1 cellular context compared by ENCODE assay signal in the genomic region with DNA sequence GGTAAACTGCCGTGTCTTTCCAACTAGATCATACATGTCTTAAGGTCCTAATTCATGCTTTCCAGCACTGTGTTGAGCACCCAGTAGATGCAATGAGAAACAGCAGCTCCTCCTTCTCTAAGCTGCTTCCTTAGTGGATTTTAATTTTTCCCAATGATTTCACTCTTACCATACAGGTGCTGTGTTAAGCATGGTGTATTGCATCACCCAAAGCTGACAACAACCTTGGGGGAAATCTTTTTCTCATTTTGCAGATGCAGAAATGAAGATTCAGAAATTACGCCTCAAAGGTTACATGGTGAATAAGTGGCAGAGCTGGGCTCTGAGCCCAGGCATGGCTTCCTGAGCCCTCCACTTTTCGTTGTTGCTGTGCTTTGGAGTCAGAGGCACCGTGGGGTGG.
TF ChIP-seq lines count a peak whose summit lies in the region.

No MANE protein-coding gene starts in this region.

TF ChIP-seq in GM23338, 12 proteins besides CTCF, POLR2A, EP300 and RAD21 (continued from another document):
- TF ChIP-seq, protein P1, sequence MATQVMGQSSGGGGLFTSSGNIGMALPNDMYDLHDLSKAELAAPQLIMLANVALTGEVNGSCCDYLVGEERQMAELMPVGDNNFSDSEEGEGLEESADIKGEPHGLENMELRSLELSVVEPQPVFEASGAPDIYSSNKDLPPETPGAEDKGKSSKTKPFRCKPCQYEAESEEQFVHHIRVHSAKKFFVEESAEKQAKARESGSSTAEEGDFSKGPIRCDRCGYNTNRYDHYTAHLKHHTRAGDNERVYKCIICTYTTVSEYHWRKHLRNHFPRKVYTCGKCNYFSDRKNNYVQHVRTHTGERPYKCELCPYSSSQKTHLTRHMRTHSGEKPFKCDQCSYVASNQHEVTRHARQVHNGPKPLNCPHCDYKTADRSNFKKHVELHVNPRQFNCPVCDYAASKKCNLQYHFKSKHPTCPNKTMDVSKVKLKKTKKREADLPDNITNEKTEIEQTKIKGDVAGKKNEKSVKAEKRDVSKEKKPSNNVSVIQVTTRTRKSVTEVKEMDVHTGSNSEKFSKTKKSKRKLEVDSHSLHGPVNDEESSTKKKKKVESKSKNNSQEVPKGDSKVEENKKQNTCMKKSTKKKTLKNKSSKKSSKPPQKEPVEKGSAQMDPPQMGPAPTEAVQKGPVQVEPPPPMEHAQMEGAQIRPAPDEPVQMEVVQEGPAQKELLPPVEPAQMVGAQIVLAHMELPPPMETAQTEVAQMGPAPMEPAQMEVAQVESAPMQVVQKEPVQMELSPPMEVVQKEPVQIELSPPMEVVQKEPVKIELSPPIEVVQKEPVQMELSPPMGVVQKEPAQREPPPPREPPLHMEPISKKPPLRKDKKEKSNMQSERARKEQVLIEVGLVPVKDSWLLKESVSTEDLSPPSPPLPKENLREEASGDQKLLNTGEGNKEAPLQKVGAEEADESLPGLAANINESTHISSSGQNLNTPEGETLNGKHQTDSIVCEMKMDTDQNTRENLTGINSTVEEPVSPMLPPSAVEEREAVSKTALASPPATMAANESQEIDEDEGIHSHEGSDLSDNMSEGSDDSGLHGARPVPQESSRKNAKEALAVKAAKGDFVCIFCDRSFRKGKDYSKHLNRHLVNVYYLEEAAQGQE (IDR thresholded peaks at IDR 0.05; ENCODE audit: unreplicated experiment) = no peak
- TF ChIP-seq, protein P2, sequence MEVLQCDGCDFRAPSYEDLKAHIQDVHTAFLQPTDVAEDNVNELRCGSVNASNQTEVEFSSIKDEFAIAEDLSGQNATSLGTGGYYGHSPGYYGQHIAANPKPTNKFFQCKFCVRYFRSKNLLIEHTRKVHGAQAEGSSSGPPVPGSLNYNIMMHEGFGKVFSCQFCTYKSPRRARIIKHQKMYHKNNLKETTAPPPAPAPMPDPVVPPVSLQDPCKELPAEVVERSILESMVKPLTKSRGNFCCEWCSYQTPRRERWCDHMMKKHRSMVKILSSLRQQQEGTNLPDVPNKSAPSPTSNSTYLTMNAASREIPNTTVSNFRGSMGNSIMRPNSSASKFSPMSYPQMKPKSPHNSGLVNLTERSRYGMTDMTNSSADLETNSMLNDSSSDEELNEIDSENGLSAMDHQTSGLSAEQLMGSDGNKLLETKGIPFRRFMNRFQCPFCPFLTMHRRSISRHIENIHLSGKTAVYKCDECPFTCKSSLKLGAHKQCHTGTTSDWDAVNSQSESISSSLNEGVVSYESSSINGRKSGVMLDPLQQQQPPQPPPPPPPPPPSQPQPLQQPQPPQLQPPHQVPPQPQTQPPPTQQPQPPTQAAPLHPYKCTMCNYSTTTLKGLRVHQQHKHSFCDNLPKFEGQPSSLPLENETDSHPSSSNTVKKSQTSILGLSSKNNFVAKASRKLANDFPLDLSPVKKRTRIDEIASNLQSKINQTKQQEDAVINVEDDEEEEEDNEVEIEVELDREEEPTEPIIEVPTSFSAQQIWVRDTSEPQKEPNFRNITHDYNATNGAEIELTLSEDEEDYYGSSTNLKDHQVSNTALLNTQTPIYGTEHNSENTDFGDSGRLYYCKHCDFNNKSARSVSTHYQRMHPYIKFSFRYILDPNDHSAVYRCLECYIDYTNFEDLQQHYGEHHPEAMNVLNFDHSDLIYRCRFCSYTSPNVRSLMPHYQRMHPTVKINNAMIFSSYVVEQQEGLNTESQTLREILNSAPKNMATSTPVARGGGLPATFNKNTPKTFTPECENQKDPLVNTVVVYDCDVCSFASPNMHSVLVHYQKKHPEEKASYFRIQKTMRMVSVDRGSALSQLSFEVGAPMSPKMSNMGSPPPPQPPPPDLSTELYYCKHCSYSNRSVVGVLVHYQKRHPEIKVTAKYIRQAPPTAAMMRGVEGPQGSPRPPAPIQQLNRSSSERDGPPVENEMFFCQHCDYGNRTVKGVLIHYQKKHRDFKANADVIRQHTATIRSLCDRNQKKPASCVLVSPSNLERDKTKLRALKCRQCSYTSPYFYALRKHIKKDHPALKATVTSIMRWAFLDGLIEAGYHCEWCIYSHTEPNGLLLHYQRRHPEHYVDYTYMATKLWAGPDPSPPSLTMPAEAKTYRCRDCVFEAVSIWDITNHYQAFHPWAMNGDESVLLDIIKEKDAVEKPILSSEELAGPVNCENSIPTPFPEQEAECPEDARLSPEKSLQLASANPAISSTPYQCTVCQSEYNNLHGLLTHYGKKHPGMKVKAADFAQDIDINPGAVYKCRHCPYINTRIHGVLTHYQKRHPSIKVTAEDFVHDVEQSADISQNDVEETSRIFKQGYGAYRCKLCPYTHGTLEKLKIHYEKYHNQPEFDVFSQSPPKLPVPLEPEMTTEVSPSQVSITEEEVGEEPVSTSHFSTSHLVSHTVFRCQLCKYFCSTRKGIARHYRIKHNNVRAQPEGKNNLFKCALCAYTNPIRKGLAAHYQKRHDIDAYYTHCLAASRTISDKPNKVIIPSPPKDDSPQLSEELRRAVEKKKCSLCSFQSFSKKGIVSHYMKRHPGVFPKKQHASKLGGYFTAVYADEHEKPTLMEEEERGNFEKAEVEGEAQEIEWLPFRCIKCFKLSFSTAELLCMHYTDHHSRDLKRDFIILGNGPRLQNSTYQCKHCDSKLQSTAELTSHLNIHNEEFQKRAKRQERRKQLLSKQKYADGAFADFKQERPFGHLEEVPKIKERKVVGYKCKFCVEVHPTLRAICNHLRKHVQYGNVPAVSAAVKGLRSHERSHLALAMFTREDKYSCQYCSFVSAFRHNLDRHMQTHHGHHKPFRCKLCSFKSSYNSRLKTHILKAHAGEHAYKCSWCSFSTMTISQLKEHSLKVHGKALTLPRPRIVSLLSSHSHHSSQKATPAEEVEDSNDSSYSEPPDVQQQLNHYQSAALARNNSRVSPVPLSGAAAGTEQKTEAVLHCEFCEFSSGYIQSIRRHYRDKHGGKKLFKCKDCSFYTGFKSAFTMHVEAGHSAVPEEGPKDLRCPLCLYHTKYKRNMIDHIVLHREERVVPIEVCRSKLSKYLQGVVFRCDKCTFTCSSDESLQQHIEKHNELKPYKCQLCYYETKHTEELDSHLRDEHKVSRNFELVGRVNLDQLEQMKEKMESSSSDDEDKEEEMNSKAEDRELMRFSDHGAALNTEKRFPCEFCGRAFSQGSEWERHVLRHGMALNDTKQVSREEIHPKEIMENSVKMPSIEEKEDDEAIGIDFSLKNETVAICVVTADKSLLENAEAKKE (CRISPR knock-in tag; IDR thresholded peaks at IDR 0.05) = no peak
- TF ChIP-seq ZNF331 (CRISPR knock-in tag; IDR thresholded peaks at IDR 0.05; ENCODE audit: low read depth) (no peak), EZH2phosphoT487 (IDR thresholded peaks at IDR 0.05; ENCODE audit: unreplicated experiment) (no peak)
